Comparison of ENCODE assay signal across 8 cellular contexts in the genomic region with DNA sequence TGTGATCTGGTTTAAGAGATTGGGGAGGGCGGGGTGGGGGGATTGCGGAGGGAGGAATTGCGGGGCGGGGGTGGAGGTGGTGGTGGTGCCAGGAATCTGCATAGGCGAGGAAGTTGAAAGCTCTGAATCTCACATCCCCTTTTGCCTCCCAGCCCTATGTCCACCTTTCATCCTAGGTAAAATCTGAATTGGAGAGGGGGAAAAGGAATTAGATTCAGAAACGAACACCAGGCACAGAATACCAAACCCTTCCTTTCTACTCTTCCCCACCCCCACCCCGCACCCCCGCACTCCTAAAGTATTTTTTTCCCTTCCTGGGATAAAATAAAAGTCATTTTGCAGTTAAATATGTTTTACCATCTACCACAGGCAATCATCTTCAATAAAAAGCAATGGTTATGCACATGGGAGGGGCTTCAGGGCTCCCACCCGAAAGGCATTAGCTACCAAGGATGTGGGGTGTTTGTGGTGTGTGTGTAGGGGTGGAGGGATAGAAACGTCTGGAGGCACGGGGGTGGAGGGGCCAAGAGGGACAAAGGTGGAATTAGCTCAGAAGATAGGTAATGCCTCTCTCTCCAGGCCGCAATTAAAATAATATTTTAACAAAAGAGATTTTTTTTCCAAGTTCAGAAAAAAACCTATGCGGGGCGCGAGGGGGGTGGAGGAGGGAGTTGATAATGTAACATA. TPM values are rescaled to one million over a fixed set of nuclear protein-coding genes. Genes with fewer than 3 reads are reported as not detected.
A peak's percentile ranks its signal among the peaks of the same experiment; 100 is the strongest.
DNase-seq lines count a peak whose midpoint lies in the region; ATAC-seq and TF ChIP-seq lines count a peak whose summit lies in the region.

No MANE protein-coding gene starts in this region.

- no peak for TF ChIP-seq CTCF in DND-41 (IDR thresholded peaks at IDR 0.05; ENCODE audit: borderline replicate concordance, extremely low read depth, low read length, poor library complexity, severe bottlenecking)
- no peak for TF ChIP-seq CTCF in osteoblast (IDR thresholded peaks at IDR 0.05; ENCODE audit: extremely low read depth, low read depth, low read length)

- no peak; the same call in 2 of the 3 replicates for ATAC-seq in DND-41 (ENCODE audit: insufficient read depth, low read depth)
- ATAC-seq in HG03565 (IDR thresholded peaks at IDR 0.05; ENCODE audit: unreplicated experiment), result no peak

- H2AFZ ChIP-seq in DND-41 (ENCODE audit: low read depth, low read length), result no peak overlapping the region
- H2AFZ ChIP-seq in osteoblast (ENCODE audit: low read length), result peak overlapping the region; percentile 78

- H3K36me3 ChIP-seq in DND-41 (ENCODE audit: insufficient read depth, low read length) (no peaks in the 10 kb centered on the region), osteoblast (ENCODE audit: insufficient read depth, low read length) (no peaks in the 10 kb centered on the region)
- H3K36me3 ChIP-seq in effector memory CD4-positive, alpha-beta T cell (ENCODE audit: control insufficient read depth, insufficient read depth, low read length), result no peaks in the 10 kb centered on the region

- peaks cover 41% of the 10 kb centered on the region for H3K4me1 ChIP-seq in DND-41 (ENCODE audit: insufficient read depth, low read length)
- H3K4me1 ChIP-seq in effector memory CD4-positive, alpha-beta T cell (ENCODE audit: control insufficient read depth, insufficient read depth, low read length, poor library complexity, severe bottlenecking), result peaks cover 31% of the 10 kb centered on the region
- peaks cover 45% of the 10 kb centered on the region for H3K4me1 ChIP-seq in osteoblast (ENCODE audit: insufficient read depth, low read length)

- no peaks in the 10 kb centered on the region for H3K9me3 ChIP-seq in DND-41 (ENCODE audit: insufficient read depth, low read length, severe bottlenecking)
- no peaks in the 10 kb centered on the region for H3K9me3 ChIP-seq in effector memory CD4-positive, alpha-beta T cell (ENCODE audit: control insufficient read depth, low read length)
- H3K9me3 ChIP-seq in osteoblast (ENCODE audit: low read depth, low read length), result no peaks in the 10 kb centered on the region

- H3K9ac ChIP-seq in DND-41 (ENCODE audit: low read depth, low read length), result peak overlapping the region; percentile 31; the same call in 1 of the 2 replicates

- H3K79me2 ChIP-seq in DND-41 (ENCODE audit: insufficient read depth, low read length), result no peaks in the 10 kb centered on the region
- H3K79me2 ChIP-seq in osteoblast (ENCODE audit: insufficient read depth, low read length), result no peaks in the 10 kb centered on the region

- DNase-seq in DND-41, result no peak
- DNase-seq in NCI-H146 treated with DMSO at 0.1 percent for 48 hours (lab: John Stamatoyannopoulos, UW; ENCODE audit: unreplicated experiment), result peak; percentile 23
- DNase-seq in effector memory CD4-positive, alpha-beta T cell, result no peak
- DNase-seq in osteoblast (ENCODE audit: insufficient read length, low spot score, missing footprints), result no peak
- DNase-seq in NCI-H2196 treated with DMSO at 0.1 percent for 48 hours (lab: John Stamatoyannopoulos, UW; ENCODE audit: unreplicated experiment), result no peak
- no peak for DNase-seq in activated CD8-positive, alpha-beta memory T cell treated with anti-CD3 and anti-CD28 coated beads for 24 hours
- no peak for DNase-seq in DMS153 (lab: John Stamatoyannopoulos, UW)

- H3K27me3 ChIP-seq in DND-41 (ENCODE audit: insufficient read depth, low read length, poor library complexity) (peaks cover 88% of the 10 kb centered on the region), osteoblast (ENCODE audit: insufficient read depth, low read length) (peaks cover 78% of the 10 kb centered on the region)
- peaks cover 37% of the 10 kb centered on the region for H3K27me3 ChIP-seq in effector memory CD4-positive, alpha-beta T cell (replicated peaks; ENCODE audit: control insufficient read depth, insufficient read depth, low read length, poor library complexity, severe bottlenecking)

- H4K20me1 ChIP-seq in DND-41 (ENCODE audit: insufficient read depth, low read length), result peaks cover 4% of the 10 kb centered on the region; the same call in 1 of the 2 replicates
- H4K20me1 ChIP-seq in osteoblast (ENCODE audit: insufficient read depth, low read length), result peaks cover 4% of the 10 kb centered on the region

- peak overlapping the region in 1 of 2 experiments; percentile 54; a peak in 2 of 4 replicates for H3K4me3 ChIP-seq in DND-41 (ENCODE audit: low read depth in 1 of 2, low read length in 2 of 2)
- H3K4me3 ChIP-seq in effector memory CD4-positive, alpha-beta T cell (ENCODE audit: insufficient read depth, low read depth, low read length, poor library complexity, severe bottlenecking), result peak overlapping the region; percentile 48
- H3K4me3 ChIP-seq in osteoblast (ENCODE audit: insufficient read depth, low read length), result peak overlapping the region; percentile 69

- no peak overlapping the region for H3K27ac ChIP-seq in DND-41 (ENCODE audit: low read length)
- H3K27ac ChIP-seq in effector memory CD4-positive, alpha-beta T cell (ENCODE audit: insufficient read depth, low read length, poor library complexity, severe bottlenecking), result no peak overlapping the region
- no peak overlapping the region for H3K27ac ChIP-seq in osteoblast (ENCODE audit: low read depth, low read length)

- H3K4me2 ChIP-seq in DND-41 (ENCODE audit: insufficient read depth, low read length) (peak overlapping the region; percentile 83), osteoblast (ENCODE audit: insufficient read depth, low read length) (peak overlapping the region; percentile 92)

RNA-seq across cellular contexts. Expression of a gene that starts 1.8 kb away (rescaled TPM):
- total RNA-seq in osteoblast, result 12.3 and 29.5 TPM in 2 replicates
